ENCODE assay signal across 8 cellular contexts in genomic region chr6:11094411-11094851, GRCh38. TPM values are rescaled to one million over a fixed set of nuclear protein-coding genes. Genes with fewer than 3 reads are reported as not detected.
DNase-seq lines count a peak whose midpoint lies in the region; ATAC-seq and TF ChIP-seq lines count a peak whose summit lies in the region.

No MANE protein-coding gene starts in this region.

- peak overlapping the region; percentile 71 for H3K27ac ChIP-seq in SU-DHL-6 (ENCODE audit: low read depth, low read length)

- peak overlapping the region; percentile 91 for H2AFZ ChIP-seq in SU-DHL-6 (ENCODE audit: low read depth, low read length, severe bottlenecking)

- peak overlapping the region; percentile 88 for H3K9ac ChIP-seq in SU-DHL-6 (ENCODE audit: low read length)

- H3K9me3 ChIP-seq in SU-DHL-6 (ENCODE audit: insufficient read depth, low read length) = no peaks in the 10 kb centered on the region

- H4K20me1 ChIP-seq in SU-DHL-6 (ENCODE audit: low read depth, low read length) = no peaks in the 10 kb centered on the region

- H3K9me2 ChIP-seq in SU-DHL-6 (replicated peaks; ENCODE audit: insufficient read depth, low read length) = no peaks in the 10 kb centered on the region

- in situ Hi-C loops in T47D (cut with HindIII; ENCODE audit: low pct_unique_long_range_greater_than_20kb, low sequenced_read_pairs) = no loop called here

- peak; percentile 6 for DNase-seq in DMS153 (lab: John Stamatoyannopoulos, UW)
- no peak for DNase-seq in DMS153 treated with DMSO at 0.1 percent for 48 hours (lab: John Stamatoyannopoulos, UW; ENCODE audit: unreplicated experiment)
- DNase-seq in HT1080 (ENCODE audit: low read depth) = peak; percentile 50
- peak; percentile 34 to 36 for DNase-seq in T47D (ENCODE audit: low read depth in 1 of 2, low spot score in 1 of 2)
- DNase-seq in kidney tubule cell (ENCODE audit: low spot score) = peak; percentile 67
- peak; percentile 6 to 27 (median 16) for DNase-seq in stimulated activated CD4-positive, alpha-beta T cell treated with anti-CD3 and anti-CD28 coated beads, Interleukin-1b, Interleukin-23, amount 100 ng/mL, for 24 hours (ENCODE audit: low read depth in 4 of 4, low spot score in 1 of 4)

- no peaks in the 10 kb centered on the region; the same call in 1 of the 2 replicates for H3K36me3 ChIP-seq in SU-DHL-6 (ENCODE audit: low read length)

- H3K79me2 ChIP-seq in SU-DHL-6 (ENCODE audit: insufficient read depth, low read length) = peaks cover 53% of the 10 kb centered on the region

- no peaks in the 10 kb centered on the region for H3K27me3 ChIP-seq in SU-DHL-6 (ENCODE audit: low read length)

- H3K4me3 ChIP-seq in SU-DHL-6 (ENCODE audit: insufficient read depth, low read length, poor library complexity, severe bottlenecking) = peak overlapping the region; percentile 89

- peak; percentile 46 for ATAC-seq in GM21447 (IDR thresholded peaks at IDR 0.05; ENCODE audit: unreplicated experiment)

- no peak for TF ChIP-seq CTCF in SU-DHL-6 (IDR thresholded peaks at IDR 0.05; ENCODE audit: insufficient read depth, low read length, poor library complexity, severe bottlenecking)

- H3F3A ChIP-seq in SU-DHL-6 (ENCODE audit: insufficient read depth) = peaks cover 9% of the 10 kb centered on the region; the same call in 1 of the 2 replicates

- H3K4me2 ChIP-seq in SU-DHL-6 (ENCODE audit: low read depth, low read length, poor library complexity, severe bottlenecking) = peak overlapping the region; percentile 74

RNA-seq across cellular contexts. Expression of gene SMIM13, which starts 0.8 kb away (rescaled TPM):
- total RNA-seq in HT1080 (2014; rRNA removed; shearing (Covaris generic)) = 8.6 and 17.7 TPM in 2 replicates
- polyA plus RNA-seq in HT1080 (2015; cell fraction: cytosol; rRNA removed) = 11.2 and 11.7 TPM in 2 replicates
- 6.0 and 7.0 TPM in 2 replicates for polyA plus RNA-seq in HT1080 (2015; cell fraction: nucleus; rRNA removed)

RNA-seq across cellular contexts. Expression of gene ERVFRD-1, which starts 17.1 kb away (rescaled TPM):
- not detected in 2 replicates for total RNA-seq in HT1080 (2014; rRNA removed; shearing (Covaris generic))
- not detected in 2 replicates for polyA plus RNA-seq in HT1080 (2015; cell fraction: cytosol; rRNA removed)
- polyA plus RNA-seq in HT1080 (2015; cell fraction: nucleus; rRNA removed) = not detected in 2 replicates

RNA-seq across cellular contexts. Expression of gene ELOVL2, which starts 50.3 kb away (rescaled TPM):
- 2.3 and 3.3 TPM in 2 replicates for total RNA-seq in HT1080 (2014; rRNA removed; shearing (Covaris generic))
- 1.8 and 2.0 TPM in 2 replicates for polyA plus RNA-seq in HT1080 (2015; cell fraction: cytosol; rRNA removed)
- polyA plus RNA-seq in HT1080 (2015; cell fraction: nucleus; rRNA removed) = 0.60 and 0.77 TPM in 2 replicates
